In genomic region chr16:22425036-22425801, GRCh38 we compare ENCODE assay signal across 15 cellular contexts. TPM values are rescaled to one million over a fixed set of nuclear protein-coding genes. Genes with fewer than 3 reads are reported as not detected.
DNase-seq lines count a peak whose midpoint lies in the region; ATAC-seq and TF ChIP-seq lines count a peak whose summit lies in the region.
"Had no signal": no experiment of that assay in that cellular context is flagged by ENCODE, and none has a peak within 500 bp of the region (broad histone marks: within the 10 kb centered on the region; RNA-seq: fewer than 3 reads in every experiment).

No MANE protein-coding gene starts in this region.

- no peaks in the 10 kb centered on the region for H3K9me3 ChIP-seq in esophagus squamous epithelium
- no peaks in the 10 kb centered on the region for H3K9me3 ChIP-seq in mucosa of stomach (ENCODE audit: control insufficient read depth, low read length)
- H3K9me3 ChIP-seq in transverse colon, result no peaks in the 10 kb centered on the region
- H3K9me3 ChIP-seq in A673 (ENCODE audit: low read depth, low read length, poor library complexity, severe bottlenecking), result no peaks in the 10 kb centered on the region
- H3K9me3 ChIP-seq: A549 had no signal

- DNase-seq in activated CD8-positive, alpha-beta memory T cell treated with anti-CD3 and anti-CD28 coated beads, Interleukin-2, amount 10 ng/mL, durations not matched to agents 7 days and 5 days, result no peak
- no peak for DNase-seq in activated CD8-positive, alpha-beta memory T cell treated with anti-CD3 and anti-CD28 coated beads, Interleukin-2, amount 50 U/mL, for 4 hours
- DNase-seq in esophagus squamous epithelium (lab: John Stamatoyannopoulos, UW) (no peak), transverse colon (no peak), Ammon's horn (ENCODE audit: low spot score) (no peak), cerebellar cortex (ENCODE audit: low spot score) (no peak), A673 (ENCODE audit: low spot score) (no peak)
- DNase-seq: activated CD4-positive, alpha-beta T cell treated with anti-CD3 and anti-CD28 coated beads, Interleukin-2, amount 50 U/mL, for 48 hours; central memory CD4-positive, alpha-beta T cell; immature natural killer cell; NCI-H187; SHP77; trophoblast cell had no signal

- in situ Hi-C loops in transverse colon (cut with MboI; ENCODE audit: low pct_ligation_motif_present in 1 of 4, low pct_unique_long_range_greater_than_20kb in 1 of 4, low sequenced_read_pairs in 3 of 4), result no loop called here

- no peaks in the 10 kb centered on the region for H3K4me1 Mint-ChIP-seq in activated CD8-positive, alpha-beta memory T cell treated with anti-CD3 and anti-CD28 coated beads, Interleukin-2, amount 10 ng/mL, durations not matched to agents 7 days and 5 days

- H3K36me3 Mint-ChIP-seq in activated CD8-positive, alpha-beta memory T cell treated with anti-CD3 and anti-CD28 coated beads, Interleukin-2, amount 10 ng/mL, durations not matched to agents 7 days and 5 days, result peaks cover 26% of the 10 kb centered on the region

- no TSS peak for BruUV-seq in A673 (replicated peaks; lab: Mats Ljungman, UMichigan)

- TF ChIP-seq CTCF in esophagus squamous epithelium (IDR thresholded peaks at IDR 0.05) (no peak), transverse colon (IDR thresholded peaks at IDR 0.05) (no peak), A673 (conservative IDR thresholded peaks at IDR 0.05; ENCODE audit: low read depth, low read length) (no peak)

- no peaks in the 10 kb centered on the region for H3K27me3 ChIP-seq in esophagus squamous epithelium
- no peaks in the 10 kb centered on the region for H3K27me3 ChIP-seq in mucosa of stomach (ENCODE audit: control insufficient read depth, insufficient read depth, low read length)
- H3K27me3 ChIP-seq in transverse colon, result no peaks in the 10 kb centered on the region
- no peaks in the 10 kb centered on the region for H3K27me3 ChIP-seq in A673 (replicated peaks; ENCODE audit: insufficient read depth, low read depth, low read length, poor library complexity)

- CTCF ChIA-PET in activated CD8-positive, alpha-beta memory T cell treated with anti-CD3 and anti-CD28 coated beads, Interleukin-2, amount 10 ng/mL, durations not matched to agents 7 days and 5 days (lab: Charles Lee), result no interaction called here
- CTCF ChIA-PET in A673 (lab: Charles Lee), result no interaction called here

- TF ChIP-seq POLR2A in esophagus squamous epithelium (IDR thresholded peaks at IDR 0.05) (no peak), transverse colon (IDR thresholded peaks at IDR 0.05) (no peak)

- H3K4me3 Mint-ChIP-seq in activated CD8-positive, alpha-beta memory T cell treated with anti-CD3 and anti-CD28 coated beads, Interleukin-2, amount 10 ng/mL, durations not matched to agents 7 days and 5 days, result no peak overlapping the region
- H3K4me3 Mint-ChIP-seq: immature natural killer cell had no signal

- H3K27me3 Mint-ChIP-seq in activated CD8-positive, alpha-beta memory T cell treated with anti-CD3 and anti-CD28 coated beads, Interleukin-2, amount 10 ng/mL, durations not matched to agents 7 days and 5 days, result no peaks in the 10 kb centered on the region

- no peak for TF ChIP-seq EP300 in transverse colon (IDR thresholded peaks at IDR 0.05; ENCODE audit: low read depth)

- H3K27ac Mint-ChIP-seq in activated CD8-positive, alpha-beta memory T cell treated with anti-CD3 and anti-CD28 coated beads, Interleukin-2, amount 10 ng/mL, durations not matched to agents 7 days and 5 days, result peak overlapping the region; percentile 28
- H3K27ac Mint-ChIP-seq: immature natural killer cell had no signal

- H3K4me3 ChIP-seq in esophagus squamous epithelium (peak overlapping the region in 3 of 4 donors; percentile 24 to 48 (median 28)), mucosa of stomach (ENCODE audit: low read length) (no peak overlapping the region), transverse colon (no peak overlapping the region), A673 (ENCODE audit: low read depth, low read length, poor library complexity, severe bottlenecking) (no peak overlapping the region)
- H3K4me3 ChIP-seq: A549 had no signal

- peaks cover 8 to 78% (median 13%) of the 10 kb centered on the region in 3 donors for H3K36me3 ChIP-seq in esophagus squamous epithelium
- H3K36me3 ChIP-seq in mucosa of stomach (ENCODE audit: control insufficient read depth, insufficient read depth, low read length), result no peaks in the 10 kb centered on the region
- H3K36me3 ChIP-seq in transverse colon, result peaks cover 0 to 30% (median 11%) of the 10 kb centered on the region in 4 donors
- no peaks in the 10 kb centered on the region for H3K36me3 ChIP-seq in A673 (ENCODE audit: insufficient read depth, low read length, poor library complexity, severe bottlenecking)

- peaks cover 12 to 28% (median 20%) of the 10 kb centered on the region in 3 donors for H3K4me1 ChIP-seq in esophagus squamous epithelium
- H3K4me1 ChIP-seq in mucosa of stomach (ENCODE audit: control insufficient read depth, insufficient read depth, low read length), result no peaks in the 10 kb centered on the region
- H3K4me1 ChIP-seq in transverse colon, result peaks cover 0 to 12% (median 0%) of the 10 kb centered on the region in 4 donors
- no peaks in the 10 kb centered on the region for H3K4me1 ChIP-seq in A673 (ENCODE audit: insufficient read depth, low read length, poor library complexity, severe bottlenecking)
- H3K4me1 ChIP-seq: A549 had no signal

- intact Hi-C loops in esophagus squamous epithelium (cut with DNase I) (no loop called here), transverse colon (cut with DNase I; ENCODE audit: low total_unique reads) (no loop called here), A673 (cut with micrococcal nuclease; ENCODE audit: unreplicated experiment) (no loop called here)

- POLR2A ChIA-PET in A673 (lab: Charles Lee; ENCODE audit: low non-redundant PET), result no interaction called here

- no peaks in the 10 kb centered on the region for H3K9me3 Mint-ChIP-seq in activated CD8-positive, alpha-beta memory T cell treated with anti-CD3 and anti-CD28 coated beads, Interleukin-2, amount 10 ng/mL, durations not matched to agents 7 days and 5 days (ENCODE audit: low read depth)
- H3K9me3 Mint-ChIP-seq: immature natural killer cell had no signal

- whole genome bisulfite sequencing in esophagus squamous epithelium, 2 donors, result 22 to 33% methylated on average over 8 to 16 of the region's 26 CpGs
- 70 to 82% methylated on average over 15 to 26 of the region's 26 CpGs for WGBS in transverse colon (ENCODE audit: low coverage in 1 of 2), 2 donors

- no peak for ATAC-seq in activated CD8-positive, alpha-beta memory T cell treated with anti-CD3 and anti-CD28 coated beads, Interleukin-2, amount 10 ng/mL, durations not matched to agents 7 days and 5 days
- ATAC-seq: A549 had no signal

- peak overlapping the region; percentile 57 to 89 (median 85) for H3K27ac ChIP-seq in esophagus squamous epithelium
- peak overlapping the region; percentile 64 to 74 (median 66) for H3K27ac ChIP-seq in transverse colon
- H3K27ac ChIP-seq in A673 (ENCODE audit: low read depth, low read length, poor library complexity, severe bottlenecking), result no peak overlapping the region
- H3K27ac ChIP-seq: A549 had no signal

- peak overlapping the region; percentile 34 for H3K9ac ChIP-seq in mucosa of stomach (ENCODE audit: low read length)

RNA-seq across cellular contexts. Expression of gene CDR2, which starts 50.8 kb away (rescaled TPM):
- total RNA-seq in activated CD8-positive, alpha-beta memory T cell treated with anti-CD3 and anti-CD28 coated beads, Interleukin-2, amount 10 ng/mL, durations not matched to agents 7 days and 5 days, result 10 to 100 TPM; 42.5 to 49.1 TPM
- total RNA-seq in esophagus squamous epithelium (10 to 100 TPM in 1 of 4 donors, 1 to 10 TPM in 3; 6.6 to 21.4 (median 8.7) TPM), transverse colon (100 to 1,000 TPM in 1 of 4 donors, 10 to 100 TPM in 3; 21.7 to 317 (median 24.1) TPM), A673 (2021) (34.5 and 40.5 TPM in 2 replicates)

Comparison
In these comparisons a context has a peak if more than half of its experiments do, and no peak if none do; other contexts are left out.
1. H3K4me3 ChIP-seq: peak in esophagus squamous epithelium (3 of 4); none in mucosa of stomach (single experiment), transverse colon (0 of 4) and A673 (single experiment).